Comparison of ENCODE assay signal across 11 cellular contexts in the genomic region with DNA sequence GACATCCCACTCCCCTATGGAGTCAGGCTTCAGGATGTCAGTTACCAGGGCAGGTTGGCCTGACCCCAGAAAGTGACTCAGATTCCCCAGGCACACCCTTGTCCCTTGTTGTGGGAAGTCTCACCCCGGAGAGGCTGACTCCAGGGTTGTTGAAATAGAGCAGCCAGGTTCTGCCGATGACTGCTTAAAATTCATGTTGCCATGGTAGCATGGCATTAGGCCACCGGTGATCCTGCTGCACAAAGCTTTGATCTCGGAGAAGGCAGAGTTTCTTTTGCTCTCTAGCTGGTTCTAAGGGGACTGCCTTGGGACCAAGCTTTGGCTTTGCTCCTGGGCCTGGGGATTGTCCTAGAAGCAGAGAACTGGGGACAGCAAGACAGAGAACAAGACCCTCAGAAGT.
DNase-seq lines count a peak whose midpoint lies in the region; ATAC-seq and TF ChIP-seq lines count a peak whose summit lies in the region.
"Had no signal": no experiment of that assay in that cellular context is flagged by ENCODE, and none has a peak within 500 bp of the region (broad histone marks: within the 10 kb centered on the region; RNA-seq: fewer than 3 reads in every experiment).

No MANE protein-coding gene starts in this region.

- H3K4me3 ChIP-seq in thyroid gland (replicated peaks in 1 of 3) = no peak overlapping the region
- H3K4me3 ChIP-seq: left ventricle myocardium inferior had no signal

- peak in 1 of 2 donors; percentile 18 for DNase-seq in activated naive CD4-positive, alpha-beta T cell treated with anti-CD3 and anti-CD28 coated beads, Interleukin-2, amount 50 U/mL, for 72 hours (ENCODE audit: low spot score in 2 of 2)
- no peak for DNase-seq in activated naive CD4-positive, alpha-beta T cell treated with Interleukin-2 at 50 U/mL for 16 hours
- DNase-seq in globus pallidus (ENCODE audit: low spot score) = peak; percentile 6
- peak; percentile 11 to 38 for DNase-seq in thyroid gland
- DNase-seq in RPMI8226 = no peak
- no peak for DNase-seq in MV-4-11 (lab: John Stamatoyannopoulos, UW)
- DNase-seq in HPDE6-E6E7 (ENCODE audit: extremely low spot score) = no peak
- DNase-seq: activated effector memory CD4-positive, alpha-beta T cell treated with Interleukin-2 at 50 U/mL for 16 hours; left ventricle myocardium inferior had no signal

- no peaks in the 10 kb centered on the region for H3K36me3 Mint-ChIP-seq in activated naive CD4-positive, alpha-beta T cell treated with anti-CD3 and anti-CD28 coated beads, Interleukin-2, amount 50 U/mL, for 72 hours
- H3K36me3 Mint-ChIP-seq: CD4-positive, alpha-beta memory T cell had no signal

- no peaks in the 10 kb centered on the region for H3K27me3 ChIP-seq in thyroid gland

- no peaks in the 10 kb centered on the region for H3K36me3 ChIP-seq in thyroid gland
- H3K36me3 ChIP-seq: left ventricle myocardium inferior had no signal

- intact Hi-C loops in thyroid gland (cut with DNase I) = no loop called here

- no peaks in the 10 kb centered on the region for H3K9me3 ChIP-seq in thyroid gland
- H3K9me3 ChIP-seq: left ventricle myocardium inferior had no signal

- peak overlapping the region in 1 of 2 donors; percentile 41 for H3K27ac Mint-ChIP-seq in activated naive CD4-positive, alpha-beta T cell treated with anti-CD3 and anti-CD28 coated beads, Interleukin-2, amount 50 U/mL, for 72 hours

- no peaks in the 10 kb centered on the region for H3K4me1 ChIP-seq in thyroid gland
- H3K4me1 ChIP-seq: left ventricle myocardium inferior had no signal

- peak; percentile 90 to 97 for ATAC-seq in activated naive CD4-positive, alpha-beta T cell treated with anti-CD3 and anti-CD28 coated beads, Interleukin-2, amount 50 U/mL, for 72 hours
- peak; percentile 59 for ATAC-seq in SK-N-SH treated with all-trans-retinoic acid at 6 μM for 48 hours

- no peak for TF ChIP-seq POLR2A in thyroid gland (IDR thresholded peaks at IDR 0.05)

- WGBS in thyroid gland, 2 donors = 0 to 8% methylated on average over 3 of the region's 4 CpGs

- no peak overlapping the region for H3K27ac ChIP-seq in thyroid gland
- H3K27ac ChIP-seq: left ventricle myocardium inferior had no signal

- no peak for TF ChIP-seq CTCF in thyroid gland (IDR thresholded peaks at IDR 0.05)

- no peaks in the 10 kb centered on the region for H3K9me3 Mint-ChIP-seq in activated naive CD4-positive, alpha-beta T cell treated with anti-CD3 and anti-CD28 coated beads, Interleukin-2, amount 50 U/mL, for 72 hours
- H3K9me3 Mint-ChIP-seq: CD4-positive, alpha-beta memory T cell had no signal

TF ChIP-seq in SK-N-SH treated with all-trans-retinoic acid at 6 μM for 48 hours, 23 proteins besides CTCF, POLR2A, EP300 and RAD21:
- TF ChIP-seq OSR1 (CRISPR knock-in tag; IDR thresholded peaks at IDR 0.05) (no peak), ARNTL (CRISPR knock-in tag; IDR thresholded peaks at IDR 0.05; ENCODE audit: borderline replicate concordance, low read depth) (no peak), ZFP3 (CRISPR knock-in tag; IDR thresholded peaks at IDR 0.05) (no peak), SNAI2 (CRISPR knock-in tag; IDR thresholded peaks at IDR 0.05) (no peak), CSDC2 (CRISPR knock-in tag; IDR thresholded peaks at IDR 0.05) (no peak), BACH2 (CRISPR knock-in tag; IDR thresholded peaks at IDR 0.05; ENCODE audit: borderline replicate concordance) (no peak), ZFP30 (CRISPR knock-in tag; IDR thresholded peaks at IDR 0.05) (no peak)
- TF ChIP-seq, protein P1, sequence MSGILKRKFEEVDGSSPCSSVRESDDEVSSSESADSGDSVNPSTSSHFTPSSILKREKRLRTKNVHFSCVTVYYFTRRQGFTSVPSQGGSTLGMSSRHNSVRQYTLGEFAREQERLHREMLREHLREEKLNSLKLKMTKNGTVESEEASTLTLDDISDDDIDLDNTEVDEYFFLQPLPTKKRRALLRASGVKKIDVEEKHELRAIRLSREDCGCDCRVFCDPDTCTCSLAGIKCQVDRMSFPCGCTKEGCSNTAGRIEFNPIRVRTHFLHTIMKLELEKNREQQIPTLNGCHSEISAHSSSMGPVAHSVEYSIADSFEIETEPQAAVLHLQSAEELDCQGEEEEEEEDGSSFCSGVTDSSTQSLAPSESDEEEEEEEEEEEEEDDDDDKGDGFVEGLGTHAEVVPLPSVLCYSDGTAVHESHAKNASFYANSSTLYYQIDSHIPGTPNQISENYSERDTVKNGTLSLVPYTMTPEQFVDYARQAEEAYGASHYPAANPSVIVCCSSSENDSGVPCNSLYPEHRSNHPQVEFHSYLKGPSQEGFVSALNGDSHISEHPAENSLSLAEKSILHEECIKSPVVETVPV (CRISPR knock-in tag; IDR thresholded peaks at IDR 0.05) = no peak

Comparison
In these comparisons a context has a peak if more than half of its experiments do, and no peak if none do; other contexts are left out.
1. DNase-seq: peak in globus pallidus (single experiment) and thyroid gland (2 of 2); none in activated naive CD4-positive, alpha-beta T cell treated with Interleukin-2 at 50 U/mL for 16 hours (single experiment), RPMI8226 (single experiment), MV-4-11 (single experiment) and HPDE6-E6E7 (single experiment).